ENCODE assay signal across 15 cellular contexts in the genomic region with DNA sequence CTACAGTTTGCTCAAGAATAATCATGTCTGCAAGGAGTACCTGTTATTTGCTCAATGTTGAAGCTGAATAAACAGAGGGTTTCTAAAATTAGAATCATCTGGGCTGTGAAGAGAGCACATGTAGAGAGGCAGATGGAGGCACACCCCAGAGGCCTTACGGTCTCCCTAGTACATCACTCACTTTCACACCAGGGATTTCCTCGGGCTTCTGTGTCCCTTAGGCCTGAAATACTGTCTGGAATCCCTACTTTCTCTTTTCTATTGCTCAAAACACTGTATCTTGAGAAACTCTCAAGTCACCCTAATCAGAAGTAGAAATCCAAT.
"Had no signal": no experiment of that assay in that cellular context is flagged by ENCODE, and none has a peak within 500 bp of the region (broad histone marks: within the 10 kb centered on the region; RNA-seq: fewer than 3 reads in every experiment).

No MANE protein-coding gene starts in this region.

- H3K36me3 ChIP-seq: gastrocnemius medialis, stomach, upper lobe of right lung had no signal

- ATAC-seq: activated CD4-positive, CD25-positive, alpha-beta regulatory T cell treated with anti-CD3 and anti-CD28 coated beads, Interleukin-2, amount 50 U/mL, for 24 hours; gastrocnemius medialis; left lobe of liver; mucosa of descending colon; naive thymus-derived CD4-positive, alpha-beta T cell had no signal

- H3K9me3 ChIP-seq: gastrocnemius medialis, mucosa of descending colon, stomach, testis, upper lobe of right lung had no signal

- H3K27ac ChIP-seq: gastrocnemius medialis, parathyroid adenoma, stomach, testis, upper lobe of right lung had no signal

- H3K4me1 ChIP-seq: gastrocnemius medialis, parathyroid adenoma, testis, upper lobe of right lung had no signal

- DNase-seq: activated CD4-positive, alpha-beta T cell treated with anti-CD3 and anti-CD28 coated beads, Interleukin-2, amount 50 U/mL, for 4 hours; activated naive CD4-positive, alpha-beta T cell treated with anti-CD3 and anti-CD28 coated beads, Interleukin-2, amount 10 ng/mL, durations not matched to agents 7 days and 5 days; erythroblast; gastrocnemius medialis; mucosa of descending colon; naive thymus-derived CD4-positive, alpha-beta T cell; stimulated activated CD4-positive, alpha-beta T cell treated with anti-CD3 and anti-CD28 coated beads, Interleukin-12 subunit alpha, Interleukin-12 subunit beta, amount 100 ng/mL, for 4 hours; stimulated activated CD4-positive, alpha-beta T cell treated with anti-CD3 and anti-CD28 coated beads, Interleukin-2, amount 100 ng/mL, for 24 hours; stomach; T1000; testis; upper lobe of right lung had no signal

- H3K27me3 ChIP-seq: gastrocnemius medialis, stomach, testis, upper lobe of right lung had no signal

- H3K4me3 ChIP-seq: gastrocnemius medialis, mucosa of descending colon, stomach, testis, upper lobe of right lung had no signal
